Comparison of ENCODE assay signal across 8 cellular contexts in genomic region chr2:197306691-197307030, GRCh38. TPM values are rescaled to one million over a fixed set of nuclear protein-coding genes. Genes with fewer than 3 reads are reported as not detected.
A peak's percentile ranks its signal among the peaks of the same experiment; 100 is the strongest.
DNase-seq lines count a peak whose midpoint lies in the region; ATAC-seq and TF ChIP-seq lines count a peak whose summit lies in the region.

No MANE protein-coding gene starts in this region.

- H3K9me3 Mint-ChIP-seq in T-helper 2 cell treated with Interferon-gamma antibody and Interleukin-4, amounts not matched to agents 5 μg/mL and 100 μg/mL, for 36 hours, result no peaks in the 10 kb centered on the region

- H3K36me3 ChIP-seq in stomach, result peaks cover 0 to 3% (median 0%) of the 10 kb centered on the region in 4 donors

- peaks cover 65% of the 10 kb centered on the region for H3K4me1 Mint-ChIP-seq in T-helper 2 cell treated with Interferon-gamma antibody and Interleukin-4, amounts not matched to agents 5 μg/mL and 100 μg/mL, for 36 hours (ENCODE audit: low read depth)

- H3K4me3 Mint-ChIP-seq in T-helper 2 cell treated with Interferon-gamma antibody and Interleukin-4, amounts not matched to agents 5 μg/mL and 100 μg/mL, for 36 hours, result peak overlapping the region; percentile 91

- no peak overlapping the region for H3K4me3 ChIP-seq in stomach

- H3K27ac Mint-ChIP-seq in T-helper 2 cell treated with Interferon-gamma antibody and Interleukin-4, amounts not matched to agents 5 μg/mL and 100 μg/mL, for 36 hours, result peak overlapping the region; percentile 96

- no peaks in the 10 kb centered on the region for H3K9me3 ChIP-seq in stomach

- no peaks in the 10 kb centered on the region for H3K27me3 Mint-ChIP-seq in T-helper 2 cell treated with Interferon-gamma antibody and Interleukin-4, amounts not matched to agents 5 μg/mL and 100 μg/mL, for 36 hours (ENCODE audit: low read depth)

- H3K27me3 ChIP-seq in stomach, result no peaks in the 10 kb centered on the region

- DNase-seq in NCI-H1417 (lab: John Stamatoyannopoulos, UW) (peak in 2 of 3 experiments; percentile 4 to 7), NCI-H1417 treated with DMSO at 0.1 percent for 48 hours (lab: John Stamatoyannopoulos, UW) (no peak), head of caudate nucleus (peak in 26 of 42 donors; percentile 11 to 78 (median 38)), stomach (peak; percentile 73), D341Med (ENCODE audit: low spot score) (no peak), hepatic stellate cell (ENCODE audit: low spot score) (no peak)
- peak; percentile 40 for DNase-seq in T-helper 2 cell treated with Interferon-gamma antibody and Interleukin-4, amounts not matched to agents 5 μg/mL and 100 μg/mL, for 36 hours (ENCODE audit: low spot score)

- ATAC-seq in HG02884 (IDR thresholded peaks at IDR 0.05; ENCODE audit: unreplicated experiment), result no peak

- peaks cover 14 to 77% (median 40%) of the 10 kb centered on the region in 4 donors for H3K4me1 ChIP-seq in stomach

- H3K27ac ChIP-seq in stomach, result peak overlapping the region; percentile 16 to 90 (median 87)

- peaks cover 44% of the 10 kb centered on the region for H3K36me3 Mint-ChIP-seq in T-helper 2 cell treated with Interferon-gamma antibody and Interleukin-4, amounts not matched to agents 5 μg/mL and 100 μg/mL, for 36 hours (ENCODE audit: low read depth)

- no peak for TF ChIP-seq EP300 in stomach (IDR thresholded peaks at IDR 0.05)

- intact Hi-C loops in head of caudate nucleus (cut with DNase I), result no loop called here
- intact Hi-C loops in stomach (cut with DNase I; ENCODE audit: low total_unique reads), result no loop called here

- TF ChIP-seq POLR2A in stomach (IDR thresholded peaks at IDR 0.05), result no peak

- 29 to 51% (median 37%) methylated on average over 3 of the region's 3 CpGs for WGBS in stomach, 5 donors

- TF ChIP-seq CTCF in stomach (IDR thresholded peaks at IDR 0.05), result no peak

RNA-seq across cellular contexts. Expression of gene ANKRD44, which starts 3.9 kb away (rescaled TPM):
- 10 to 100 TPM in 4 of 5 donors, 1 to 10 TPM in 1; 1.2 to 58.4 (median 24.6) TPM for total RNA-seq in stomach
- 1 to 10 TPM; 1.2 to 2.3 (median 1.8) TPM for polyA plus RNA-seq in stomach

Comparison
In these comparisons a context has a peak if more than half of its experiments do, and no peak if none do; other contexts are left out.
1. DNase-seq: peak in NCI-H1417 (2 of 3), T-helper 2 cell treated with Interferon-gamma antibody and Interleukin-4, amounts not matched to agents 5 μg/mL and 100 μg/mL, for 36 hours (single experiment), head of caudate nucleus (26 of 42) and stomach (single experiment); none in NCI-H1417 treated with DMSO at 0.1 percent for 48 hours (single experiment), D341Med (single experiment) and hepatic stellate cell (single experiment).